8 cellular contexts compared by ENCODE assay signal in genomic region chr1:65066766-65067490, GRCh38.
DNase-seq lines count a peak whose midpoint lies in the region; ATAC-seq, FAIRE-seq and TF ChIP-seq lines count a peak whose summit lies in the region.

No MANE protein-coding gene starts in this region.

- peaks cover 65% of the 10 kb centered on the region for H3K79me2 ChIP-seq in Loucy (ENCODE audit: insufficient read depth, low read length)
- peaks cover 46% of the 10 kb centered on the region for H3K79me2 ChIP-seq in K562 (ENCODE audit: control insufficient read depth, insufficient read depth, low read length)

- H3K27ac ChIP-seq in K562 (ENCODE audit: extremely low read depth, low read depth, low read length) (peak overlapping the region; percentile 94), iPS DF 6.9 (ENCODE audit: low read length) (no peak overlapping the region)

- H3K27me3 ChIP-seq in Loucy (ENCODE audit: insufficient read depth, low read length, poor library complexity, severe bottlenecking) (no peaks in the 10 kb centered on the region), K562 (ENCODE audit: control insufficient read depth in 2 of 2, insufficient read depth in 2 of 2, low read length in 2 of 2) (no peaks in the 10 kb centered on the region), iPS DF 6.9 (ENCODE audit: control insufficient read depth, insufficient read depth, low read length) (no peaks in the 10 kb centered on the region)

- H4K20me1 ChIP-seq in Loucy (ENCODE audit: insufficient read depth, low read length, poor library complexity, severe bottlenecking) = peaks cover 27% of the 10 kb centered on the region
- H4K20me1 ChIP-seq in K562 (replicated peaks; ENCODE audit: control insufficient read depth, insufficient read depth, low read length) = no peaks in the 10 kb centered on the region; the same call in 1 of the 2 replicates

- intact Hi-C loops in K562 (cut with micrococcal nuclease) (loop anchor here (5.0 to 10.0 kb wide), 3 partner anchors 80 to 1178 kb away; partner anchors contain the start of genes AK4, LEPR and LEPROT), sciatic nerve (cut with DNase I) (loop anchor here (5.0 to 10.0 kb wide), 2 partner anchors 102 to 140 kb away; partner anchors contain the start of gene JAK1)

- H3K9me2 ChIP-seq in Loucy (replicated peaks; ENCODE audit: low read depth, low read length) = no peaks in the 10 kb centered on the region

- TF ChIP-seq RAD21 in K562 (CRISPR knock-in tag; conservative IDR thresholded peaks at IDR 0.05 in 1 of 2, IDR thresholded peaks at IDR 0.05 in 1 of 2) = no peak

- H3K36me3 ChIP-seq in Loucy (ENCODE audit: insufficient read depth, low read length) (no peaks in the 10 kb centered on the region), K562 (ENCODE audit: control insufficient read depth, insufficient read depth, low read length) (no peaks in the 10 kb centered on the region), iPS DF 6.9 (ENCODE audit: control insufficient read depth, insufficient read depth, low read length) (no peaks in the 10 kb centered on the region)

- H3K9me3 ChIP-seq in Loucy (ENCODE audit: insufficient read depth, low read depth, low read length) (no peaks in the 10 kb centered on the region), K562 (replicated peaks; ENCODE audit: control insufficient read depth, insufficient read depth, low read depth, low read length) (no peaks in the 10 kb centered on the region), iPS DF 6.9 (ENCODE audit: control insufficient read depth, insufficient read depth, low read length) (no peaks in the 10 kb centered on the region)

- peak; percentile 56; the same call in 1 of the 2 replicates for TF ChIP-seq POLR2A in K562 (conservative IDR thresholded peaks at IDR 0.05)

- H3K4me1 ChIP-seq in Loucy (ENCODE audit: insufficient read depth, low read length, poor library complexity, severe bottlenecking) (peaks cover 44% of the 10 kb centered on the region), K562 (replicated peaks in 1 of 2; ENCODE audit: control insufficient read depth in 2 of 2, insufficient read depth in 2 of 2, low read length in 2 of 2) (peaks cover 18 to 27% of the 10 kb centered on the region in 2 experiments; a peak in 4 of 5 replicates), iPS DF 6.9 (ENCODE audit: control insufficient read depth, insufficient read depth, low read length) (peaks cover 2% of the 10 kb centered on the region; the same call in 1 of the 2 replicates)

- peak; percentile 43 for ATAC-seq in GM21529 (IDR thresholded peaks at IDR 0.05; ENCODE audit: unreplicated experiment)
- peak; percentile 85 for ATAC-seq in K562
- ATAC-seq in sciatic nerve = peak; percentile 93
- ATAC-seq in GM19467 (IDR thresholded peaks at IDR 0.05; ENCODE audit: unreplicated experiment) = no peak

- BruUV-seq in K562 (replicated peaks; lab: Mats Ljungman, UMichigan) = no TSS peak

- H3K9ac ChIP-seq in Loucy (ENCODE audit: low read depth, low read length, poor library complexity, severe bottlenecking) (peak overlapping the region; percentile 76), K562 (ENCODE audit: insufficient read depth in 1 of 2, low read depth in 2 of 2, low read length in 2 of 2) (peak overlapping the region; percentile 68 to 99; a peak in 3 of 4 replicates)

- WGBS in K562 (ENCODE audit: insufficient coverage, low coverage, missing lambda C conversion rate) = under 1% methylated on average over 32 of the region's 101 CpGs
- WGBS in iPS DF 6.9 (ENCODE audit: insufficient coverage, insufficient read length) = no CpG with 5 or more reads among the region's 101 CpGs

- H3K9me1 ChIP-seq in K562 (ENCODE audit: control insufficient read depth, insufficient read depth, low read length) = no peaks in the 10 kb centered on the region

- POLR2A ChIA-PET in K562 (lab: Yijun Ruan, JAX) = no interaction called here

- FAIRE-seq in K562 (lab: Jason Lieb, UNC) = peak; percentile 37

- H3F3A ChIP-seq in Loucy (ENCODE audit: low read depth) = peaks cover 12% of the 10 kb centered on the region

- peak overlapping the region; percentile 83 for H3K4me2 ChIP-seq in Loucy (ENCODE audit: low read depth, low read length, poor library complexity, severe bottlenecking)
- H3K4me2 ChIP-seq in K562 (ENCODE audit: insufficient read depth, low read length) = peak overlapping the region; percentile 88

- CTCF ChIA-PET in K562 (lab: Yijun Ruan, JAX; ENCODE audit: low intra/inter-chr PET ratio) = interaction anchor here (0.5 to 0.7 kb wide), 2 partner anchors 143 to 902 kb away, joined by 3 read pairs; no protein-coding TSS in a partner anchor

- H2AFZ ChIP-seq in Loucy (ENCODE audit: low read length) (peak overlapping the region; percentile 86), K562 (ENCODE audit: low read depth, low read length) (peak overlapping the region; percentile 74)

- in situ Hi-C loops in K562 (cut with MboI) = loop anchor here (5.0 to 25.0 kb wide), 4 partner anchors 145 to 1170 kb away; partner anchors contain the start of genes LEPR and LEPROT

- peak; percentile 58 for DNase-seq in COR-L47 (lab: John Stamatoyannopoulos, UW)
- peak; percentile 80 for DNase-seq in UCSD-AML1 (lab: John Stamatoyannopoulos, UW; ENCODE audit: unreplicated experiment)
- peak; percentile 83 to 92 (median 86) for DNase-seq in K562 (ENCODE audit: extremely low read depth in 1 of 4, low spot score in 3 of 4)
- DNase-seq in iPS DF 6.9 (ENCODE audit: low read depth, low spot score) = no peak
- DNase-seq in sciatic nerve (ENCODE audit: low spot score) = peak; percentile 96

- H3K4me3 ChIP-seq in Loucy (ENCODE audit: low read length, poor library complexity, severe bottlenecking) (peak overlapping the region; percentile 84), K562 (peak overlapping the region; percentile 80), iPS DF 6.9 (ENCODE audit: low read length) (peak overlapping the region; percentile 99)

- no peak for TF ChIP-seq CTCF in Loucy (conservative IDR thresholded peaks at IDR 0.05; ENCODE audit: low read length)
- no peak for TF ChIP-seq CTCF in K562 (IDR thresholded peaks at IDR 0.05 in 2 of 3, conservative IDR thresholded peaks at IDR 0.05 in 1 of 3; ENCODE audit: insufficient read depth in 2 of 3, low read depth in 1 of 3, low read length in 3 of 3)

- TF ChIP-seq EP300 in K562 (IDR thresholded peaks at IDR 0.05; ENCODE audit: low read length) = 0 out of 2 replicates have a peak, but pooled peaks have one; percentile 11

TF ChIP-seq in K562, 482 proteins besides CTCF, POLR2A, EP300 and RAD21 (continues in another document):
- TF ChIP-seq TFAP4 (CRISPR knock-in tag; IDR thresholded peaks at IDR 0.05; ENCODE audit: borderline replicate concordance) (peak; percentile 71), RBFOX2 (IDR thresholded peaks at IDR 0.05; ENCODE audit: low read depth, low read length) (peak; percentile 87), NCOR1 (IDR thresholded peaks at IDR 0.05) (peak; percentile 5; the same call in 1 of the 2 replicates), E2F6 (IDR thresholded peaks at IDR 0.05; ENCODE audit: borderline replicate concordance in 1 of 2, extremely low read depth in 1 of 2, insufficient read depth in 1 of 2, insufficient read length in 1 of 2, low read depth in 1 of 2, low read length in 1 of 2, poor library complexity in 1 of 2, severe bottlenecking in 1 of 2) (peak; percentile 65 to 77), SAFB (IDR thresholded peaks at IDR 0.05; ENCODE audit: borderline replicate concordance, low read depth, low read length) (peak; percentile 87), BRD4 (IDR thresholded peaks at IDR 0.05) (0 out of 2 replicates have a peak, but pooled peaks have one; percentile 27), RCOR1 (IDR thresholded peaks at IDR 0.05; ENCODE audit: borderline replicate concordance in 1 of 2, low read depth in 2 of 2, low read length in 2 of 2) (0 out of 4 replicates have a peak, but pooled peaks of 1 of the 2 experiments have one; percentile 6), TARDBP (IDR thresholded peaks at IDR 0.05) (peak; percentile 81), BCOR (IDR thresholded peaks at IDR 0.05) (peak; percentile 24; the same call in 1 of the 2 replicates), JUND (IDR thresholded peaks at IDR 0.05; ENCODE audit: borderline replicate concordance, low read depth, low read length) (0 out of 2 replicates have a peak, but pooled peaks have one; percentile 10), JUND (tag; IDR thresholded peaks at IDR 0.05; ENCODE audit: borderline replicate concordance, low read depth, low read length) (no peak), CTBP1 (IDR thresholded peaks at IDR 0.05; ENCODE audit: borderline replicate concordance) (peak; percentile 83), HINFP (tag; conservative IDR thresholded peaks at IDR 0.05; ENCODE audit: low read depth) (0 out of 2 replicates have a peak, but pooled peaks have one; percentile 30), NONO (IDR thresholded peaks at IDR 0.05; ENCODE audit: low read depth in 2 of 2, low read length in 1 of 2) (peak in 1 of 2 experiments; percentile 84; a peak in 1 of 4 replicates), ATF7 (IDR thresholded peaks at IDR 0.05) (peak; percentile 62; the same call in 1 of the 2 replicates), NFIC (IDR thresholded peaks at IDR 0.05) (peak; percentile 44; the same call in 1 of the 2 replicates)
